ENCODE assay signal across 8 cellular contexts in genomic region chr12:62604373-62604772, GRCh38.
DNase-seq lines count a peak whose midpoint lies in the region; ATAC-seq and TF ChIP-seq lines count a peak whose summit lies in the region.

No MANE protein-coding gene starts in this region.

- no peak for TF ChIP-seq POLR2A in breast epithelium (IDR thresholded peaks at IDR 0.05)

- DNase-seq in AG04449 (ENCODE audit: low read depth, low spot score): no peak
- no peak for DNase-seq in breast epithelium (ENCODE audit: low spot score in 2 of 2)
- DNase-seq in NK-92 treated with Interleukin-12 subunit alpha and Interleukin-12 subunit beta, amount 100 ng/mL, for 24 hours (lab: John Stamatoyannopoulos, UW): no peak
- DNase-seq in ACHN: no peak

- intact Hi-C loops in breast epithelium (cut with DNase I; ENCODE audit: low total_unique reads): loop anchor here (5.0 kb wide), 1 partner anchor 188 kb away; no protein-coding TSS in a partner anchor

- H3K36me3 ChIP-seq in HUES48 (ENCODE audit: control insufficient read depth, insufficient read depth, low read length) (no peaks in the 10 kb centered on the region), breast epithelium (no peaks in the 10 kb centered on the region), muscle layer of colon (ENCODE audit: insufficient read depth, low read length) (no peaks in the 10 kb centered on the region)

- POLR2A ChIA-PET in AG04449 (lab: Yijun Ruan, JAX): interaction anchor here (0.7 to 2.7 kb wide), 8 partner anchors 25 to 190 kb away, joined by 3 to 19 read pairs (median 6); no protein-coding TSS in a partner anchor

- no peak for ATAC-seq in GM19467 (IDR thresholded peaks at IDR 0.05; ENCODE audit: unreplicated experiment)
- no peak for ATAC-seq in GM21825 (IDR thresholded peaks at IDR 0.05; ENCODE audit: unreplicated experiment)

- in situ Hi-C loops in ACHN (cut with HindIII; ENCODE audit: low pct_ligation_motif_present, low pct_unique_long_range_greater_than_20kb, low sequenced_read_pairs): no loop called here

- H3K4me1 ChIP-seq in HUES48 (ENCODE audit: control insufficient read depth, insufficient read depth, low read length) (peaks cover 31% of the 10 kb centered on the region), breast epithelium (peaks cover 0 to 4% of the 10 kb centered on the region in 2 donors), muscle layer of colon (ENCODE audit: insufficient read depth, low read length) (peaks cover 24% of the 10 kb centered on the region)

- H3K27ac ChIP-seq in HUES48 (ENCODE audit: low read depth, low read length): peak overlapping the region; percentile 100
- H3K27ac ChIP-seq in breast epithelium: peak overlapping the region; percentile 99 to 100
- peak overlapping the region; percentile 100 for H3K27ac ChIP-seq in muscle layer of colon (ENCODE audit: low read depth, low read length)

- H3K27me3 ChIP-seq in HUES48 (ENCODE audit: control insufficient read depth, insufficient read depth, low read length) (no peaks in the 10 kb centered on the region), breast epithelium (no peaks in the 10 kb centered on the region), muscle layer of colon (ENCODE audit: control insufficient read depth in 1 of 2, insufficient read depth in 2 of 2, low read length in 2 of 2) (no peaks in the 10 kb centered on the region)

- H3K4me3 ChIP-seq in AG04449 (ENCODE audit: low read depth, low read length) (peak overlapping the region; percentile 90), HUES48 (ENCODE audit: low read depth, low read length) (peak overlapping the region; percentile 96), breast epithelium (peak overlapping the region; percentile 73 to 85 (median 76)), muscle layer of colon (ENCODE audit: low read depth in 1 of 2, low read length in 2 of 2) (peak overlapping the region; percentile 77 to 92)

- H3K9me3 ChIP-seq in HUES48 (ENCODE audit: control insufficient read depth, insufficient read depth, low read length): no peaks in the 10 kb centered on the region
- H3K9me3 ChIP-seq in breast epithelium: no peaks in the 10 kb centered on the region
- no peaks in the 10 kb centered on the region for H3K9me3 ChIP-seq in muscle layer of colon (ENCODE audit: low read length)

- H3K9ac ChIP-seq in HUES48 (ENCODE audit: low read depth, low read length): peak overlapping the region; percentile 99
- peak overlapping the region; percentile 94 for H3K9ac ChIP-seq in muscle layer of colon (ENCODE audit: low read length)

- no peak for TF ChIP-seq CTCF in AG04449 (IDR thresholded peaks at IDR 0.05; ENCODE audit: insufficient read depth, low read length, missing control alignments)
- TF ChIP-seq CTCF in breast epithelium (IDR thresholded peaks at IDR 0.05): no peak

- CTCF ChIA-PET in AG04449 (lab: Yijun Ruan, JAX): interaction anchor here (0.8 to 2.8 kb wide), 8 partner anchors 21 to 191 kb away, joined by 3 to 41 read pairs (median 4); no protein-coding TSS in a partner anchor
